1 cellular context compared by ENCODE assay signal in the genomic region with DNA sequence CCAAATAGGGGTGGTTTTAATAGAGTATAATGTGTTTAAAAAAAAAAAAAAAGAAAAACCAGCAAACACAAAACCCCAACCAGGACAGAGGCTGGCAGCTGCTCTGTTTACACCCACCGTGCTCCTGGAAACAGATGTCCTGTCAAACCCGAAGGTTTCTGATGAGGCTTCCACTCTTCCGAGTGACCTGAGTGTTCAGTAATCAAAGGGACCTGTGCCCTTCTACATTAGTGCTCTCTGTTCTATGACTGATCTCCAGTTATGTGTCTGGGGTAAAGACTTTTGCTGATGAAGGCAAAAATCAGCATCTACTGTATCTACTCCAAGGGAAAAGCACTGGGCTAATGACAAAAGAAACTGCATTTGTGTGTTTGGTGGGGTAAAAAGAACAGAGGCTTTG.
A peak's percentile ranks its signal among the peaks of the same experiment; 100 is the strongest.
TF ChIP-seq lines count a peak whose summit lies in the region.

No MANE protein-coding gene starts in this region.

TF ChIP-seq in GM12878, 131 proteins besides CTCF, POLR2A, EP300 and RAD21:
- TF ChIP-seq MEF2A (IDR thresholded peaks at IDR 0.05; ENCODE audit: insufficient read depth, low read depth, low read length): 0 out of 2 replicates have a peak, but pooled peaks have one; percentile 1
- no peak for TF ChIP-seq RCOR1 (conservative IDR thresholded peaks at IDR 0.05; ENCODE audit: low read depth, low read length)
